ENCODE assay signal across 15 cellular contexts in genomic region chr17:77327566-77328463, GRCh38.
DNase-seq lines count a peak whose midpoint lies in the region; ATAC-seq and TF ChIP-seq lines count a peak whose summit lies in the region.
"Had no signal": no experiment of that assay in that cellular context is flagged by ENCODE, and none has a peak within 500 bp of the region (broad histone marks: within the 10 kb centered on the region; RNA-seq: fewer than 3 reads in every experiment).

No MANE protein-coding gene starts in this region.

- H3K27ac Mint-ChIP-seq in stimulated activated naive CD8-positive, alpha-beta T cell treated with anti-CD3 and anti-CD28 coated beads, Interleukin-15, Interleukin-2, amounts not matched to agents 100 ng/mL and 50 ng/mL, for 24 hours = peak overlapping the region; percentile 37
- H3K27ac Mint-ChIP-seq in endodermal cell (peak overlapping the region; percentile 31), nephron (peak overlapping the region in 2 of 3 experiments; percentile 47 to 57)
- no peak overlapping the region for H3K27ac Mint-ChIP-seq in activated CD8-positive, alpha-beta T cell treated with anti-CD3 and anti-CD28 coated beads, Interleukin-2, amount 10 ng/mL, durations not matched to agents 7 days and 5 days

- H3K9ac ChIP-seq in endodermal cell (ENCODE audit: extremely low read depth, low read length, poor library complexity, severe bottlenecking) = no peak overlapping the region

- CTCF ChIA-PET in activated CD8-positive, alpha-beta T cell treated with anti-CD3 and anti-CD28 coated beads, Interleukin-2, amount 10 ng/mL, durations not matched to agents 7 days and 5 days (lab: Charles Lee) = interaction anchor here (1.2 kb wide), 1 partner anchor 73 kb away, joined by 4 read pairs; no protein-coding TSS in a partner anchor

- H3K4me1 Mint-ChIP-seq in stimulated activated naive CD8-positive, alpha-beta T cell treated with anti-CD3 and anti-CD28 coated beads, Interleukin-15, Interleukin-2, amounts not matched to agents 100 ng/mL and 50 ng/mL, for 24 hours (ENCODE audit: low read depth) = peaks cover 60% of the 10 kb centered on the region
- peaks cover 12% of the 10 kb centered on the region for H3K4me1 Mint-ChIP-seq in endodermal cell
- H3K4me1 Mint-ChIP-seq in nephron = peaks cover 58% of the 10 kb centered on the region
- H3K4me1 Mint-ChIP-seq in activated CD8-positive, alpha-beta T cell treated with anti-CD3 and anti-CD28 coated beads, Interleukin-2, amount 10 ng/mL, durations not matched to agents 7 days and 5 days (ENCODE audit: low read depth) = peaks cover 78% of the 10 kb centered on the region

- no peak for DNase-seq in stimulated activated naive CD8-positive, alpha-beta T cell treated with anti-CD3 and anti-CD28 coated beads, Interleukin-15, Interleukin-2, amounts not matched to agents 100 U/mL and 50 U/mL, for 24 hours
- peak; percentile 45 for DNase-seq in endodermal cell
- DNase-seq in cortex of kidney (lab: John Stamatoyannopoulos, UW) = no peak
- no peak for DNase-seq in nucleus accumbens (lab: John Stamatoyannopoulos, UW)
- no peak for DNase-seq in NCI-H2196 treated with DMSO at 0.1 percent for 48 hours (lab: John Stamatoyannopoulos, UW; ENCODE audit: unreplicated experiment)
- no peak for DNase-seq in activated CD8-positive, alpha-beta T cell treated with anti-CD3 and anti-CD28 coated beads, Interleukin-2, amount 10 ng/mL, durations not matched to agents 7 days and 5 days
- DNase-seq: BE2C; effector CD8-positive, alpha-beta T cell; GDM1; mammary epithelial cell; NCI-H526 treated with DMSO at 0.1 percent for 48 hours had no signal

- no peaks in the 10 kb centered on the region for H3K9me3 ChIP-seq in endodermal cell (ENCODE audit: control insufficient read depth, low read length)
- H3K9me3 ChIP-seq: BE2C, right atrium auricular region, uterus had no signal

- ATAC-seq in stimulated activated naive CD8-positive, alpha-beta T cell treated with anti-CD3 and anti-CD28 coated beads, Interleukin-15, Interleukin-2, amounts not matched to agents 100 U/mL and 50 U/mL, for 24 hours = no peak
- ATAC-seq in activated CD8-positive, alpha-beta T cell treated with anti-CD3 and anti-CD28 coated beads, Interleukin-2, amount 10 ng/mL, durations not matched to agents 7 days and 5 days = no peak

- H3K27me3 ChIP-seq in endodermal cell (ENCODE audit: control insufficient read depth, insufficient read depth, low read length, poor library complexity, severe bottlenecking) = no peaks in the 10 kb centered on the region
- H3K27me3 ChIP-seq: BE2C, right atrium auricular region, uterus had no signal

- H3K36me3 ChIP-seq in endodermal cell (ENCODE audit: control insufficient read depth, insufficient read depth, low read length) = no peaks in the 10 kb centered on the region
- H3K36me3 ChIP-seq: BE2C, right atrium auricular region, uterus had no signal

- H3K36me3 Mint-ChIP-seq in stimulated activated naive CD8-positive, alpha-beta T cell treated with anti-CD3 and anti-CD28 coated beads, Interleukin-15, Interleukin-2, amounts not matched to agents 100 ng/mL and 50 ng/mL, for 24 hours (ENCODE audit: low read depth) = no peaks in the 10 kb centered on the region
- H3K36me3 Mint-ChIP-seq in endodermal cell (ENCODE audit: low read depth) = peaks cover 3% of the 10 kb centered on the region
- H3K36me3 Mint-ChIP-seq in nephron (ENCODE audit: low read depth) = no peaks in the 10 kb centered on the region
- peaks cover 8% of the 10 kb centered on the region for H3K36me3 Mint-ChIP-seq in activated CD8-positive, alpha-beta T cell treated with anti-CD3 and anti-CD28 coated beads, Interleukin-2, amount 10 ng/mL, durations not matched to agents 7 days and 5 days (ENCODE audit: low read depth)

- H3K27me3 Mint-ChIP-seq in stimulated activated naive CD8-positive, alpha-beta T cell treated with anti-CD3 and anti-CD28 coated beads, Interleukin-15, Interleukin-2, amounts not matched to agents 100 ng/mL and 50 ng/mL, for 24 hours = no peaks in the 10 kb centered on the region
- H3K27me3 Mint-ChIP-seq in endodermal cell (ENCODE audit: insufficient read depth) = no peaks in the 10 kb centered on the region
- peaks cover 9% of the 10 kb centered on the region for H3K27me3 Mint-ChIP-seq in nephron (ENCODE audit: low read depth)
- H3K27me3 Mint-ChIP-seq in activated CD8-positive, alpha-beta T cell treated with anti-CD3 and anti-CD28 coated beads, Interleukin-2, amount 10 ng/mL, durations not matched to agents 7 days and 5 days (ENCODE audit: low read depth) = peaks cover 2% of the 10 kb centered on the region

- POLR2A ChIA-PET in activated CD8-positive, alpha-beta T cell treated with anti-CD3 and anti-CD28 coated beads, Interleukin-2, amount 10 ng/mL, durations not matched to agents 7 days and 5 days (lab: Charles Lee) = interaction anchor here (1.0 kb wide), 1 partner anchor 38 kb away, joined by 3 read pairs; no protein-coding TSS in a partner anchor

- no peaks in the 10 kb centered on the region for H3K9me3 Mint-ChIP-seq in stimulated activated naive CD8-positive, alpha-beta T cell treated with anti-CD3 and anti-CD28 coated beads, Interleukin-15, Interleukin-2, amounts not matched to agents 100 ng/mL and 50 ng/mL, for 24 hours
- no peaks in the 10 kb centered on the region for H3K9me3 Mint-ChIP-seq in endodermal cell
- no peaks in the 10 kb centered on the region for H3K9me3 Mint-ChIP-seq in nephron
- peaks cover 2% of the 10 kb centered on the region for H3K9me3 Mint-ChIP-seq in activated CD8-positive, alpha-beta T cell treated with anti-CD3 and anti-CD28 coated beads, Interleukin-2, amount 10 ng/mL, durations not matched to agents 7 days and 5 days (ENCODE audit: insufficient read depth)

- no peaks in the 10 kb centered on the region for H3K4me1 ChIP-seq in endodermal cell (ENCODE audit: control insufficient read depth, insufficient read depth, low read length)

- H3K4me3 ChIP-seq in endodermal cell (ENCODE audit: low read length) = no peak overlapping the region
- H3K4me3 ChIP-seq: right atrium auricular region, uterus had no signal

- TF ChIP-seq CTCF in endodermal cell (conservative IDR thresholded peaks at IDR 0.05) = no peak
- TF ChIP-seq CTCF in nephron (IDR thresholded peaks at IDR 0.05; ENCODE audit: unreplicated experiment in 3 of 3) = no peak

- H3K4me3 Mint-ChIP-seq in stimulated activated naive CD8-positive, alpha-beta T cell treated with anti-CD3 and anti-CD28 coated beads, Interleukin-15, Interleukin-2, amounts not matched to agents 100 ng/mL and 50 ng/mL, for 24 hours = no peak overlapping the region
- H3K4me3 Mint-ChIP-seq in endodermal cell = no peak overlapping the region
- H3K4me3 Mint-ChIP-seq in nephron = no peak overlapping the region
- no peak overlapping the region for H3K4me3 Mint-ChIP-seq in activated CD8-positive, alpha-beta T cell treated with anti-CD3 and anti-CD28 coated beads, Interleukin-2, amount 10 ng/mL, durations not matched to agents 7 days and 5 days

- no peak overlapping the region for H3K27ac ChIP-seq in endodermal cell (ENCODE audit: low read depth, low read length)
- H3K27ac ChIP-seq: right atrium auricular region had no signal

- 92% methylated on average over 27 to 29 of the region's 29 CpGs for WGBS in endodermal cell (ENCODE audit: insufficient coverage in 1 of 2, insufficient read length in 1 of 2), 2 experiments
